ENCODE assay signal across 1 cellular context in the genomic region with DNA sequence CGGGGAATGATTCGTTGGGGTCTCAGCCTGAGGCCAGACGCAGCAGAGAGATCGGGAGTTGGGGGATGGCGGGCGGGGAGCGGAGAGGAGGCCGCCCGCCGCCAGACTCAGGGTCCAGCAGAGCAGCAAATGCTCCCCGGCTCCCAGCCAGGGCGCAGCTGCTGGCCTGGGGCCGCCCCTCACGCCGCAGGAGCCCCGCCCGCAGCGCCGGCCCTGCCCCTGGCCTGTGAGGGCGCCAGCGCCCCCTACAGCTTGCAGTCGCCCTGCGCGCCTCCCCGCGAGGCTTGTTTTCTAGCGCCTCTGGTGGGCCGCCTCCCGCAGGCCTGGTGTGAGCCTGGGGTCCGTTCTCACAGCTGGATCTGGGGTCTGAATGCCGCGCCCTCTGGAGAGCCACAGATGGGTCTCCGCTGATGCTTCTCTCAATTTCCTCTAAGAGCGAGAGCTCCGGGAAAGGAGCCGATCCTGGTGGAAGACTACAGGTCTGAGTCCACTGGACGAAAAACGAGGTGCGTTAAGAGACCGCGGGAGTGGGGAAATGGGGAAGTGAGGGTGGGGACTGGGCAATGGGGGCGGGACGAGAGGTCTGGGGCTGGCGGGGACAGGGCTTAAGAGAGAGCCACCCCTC.
TF ChIP-seq lines count a peak whose summit lies in the region.

No MANE protein-coding gene starts in this region.

TF ChIP-seq in K562, 482 proteins besides CTCF, POLR2A, EP300 and RAD21 (continued from another document and continues in another):
- peak; percentile 59 for TF ChIP-seq JUND (IDR thresholded peaks at IDR 0.05; ENCODE audit: borderline replicate concordance, low read depth, low read length)
- peak; percentile 7; the same call in 1 of the 3 replicates for TF ChIP-seq JUND (tag; IDR thresholded peaks at IDR 0.05; ENCODE audit: borderline replicate concordance, low read depth, low read length)
- TF ChIP-seq THAP12 (CRISPR knock-in tag; IDR thresholded peaks at IDR 0.05): peak; percentile 94
- TF ChIP-seq, protein P1, sequence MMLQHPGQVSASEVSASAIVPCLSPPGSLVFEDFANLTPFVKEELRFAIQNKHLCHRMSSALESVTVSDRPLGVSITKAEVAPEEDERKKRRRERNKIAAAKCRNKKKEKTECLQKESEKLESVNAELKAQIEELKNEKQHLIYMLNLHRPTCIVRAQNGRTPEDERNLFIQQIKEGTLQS (IDR thresholded peaks at IDR 0.05): no peak
- TF ChIP-seq, protein P1 (CRISPR knock-in tag; conservative IDR thresholded peaks at IDR 0.05): peak; percentile 56; the same call in 1 of the 2 replicates
- 0 out of 2 replicates have a peak, but pooled peaks have one; percentile 7 for TF ChIP-seq ELF4 (CRISPR knock-in tag; IDR thresholded peaks at IDR 0.05)
- TF ChIP-seq FOXO4 (CRISPR knock-in tag; IDR thresholded peaks at IDR 0.05): 0 out of 2 replicates have a peak, but pooled peaks have one; percentile 81
- TF ChIP-seq GABPA (tag; conservative IDR thresholded peaks at IDR 0.05; ENCODE audit: low read depth): peak; percentile 22; the same call in 1 of the 2 replicates
- no peak for TF ChIP-seq ZNF354B (CRISPR knock-in tag; IDR thresholded peaks at IDR 0.05)
- TF ChIP-seq, protein P2, sequence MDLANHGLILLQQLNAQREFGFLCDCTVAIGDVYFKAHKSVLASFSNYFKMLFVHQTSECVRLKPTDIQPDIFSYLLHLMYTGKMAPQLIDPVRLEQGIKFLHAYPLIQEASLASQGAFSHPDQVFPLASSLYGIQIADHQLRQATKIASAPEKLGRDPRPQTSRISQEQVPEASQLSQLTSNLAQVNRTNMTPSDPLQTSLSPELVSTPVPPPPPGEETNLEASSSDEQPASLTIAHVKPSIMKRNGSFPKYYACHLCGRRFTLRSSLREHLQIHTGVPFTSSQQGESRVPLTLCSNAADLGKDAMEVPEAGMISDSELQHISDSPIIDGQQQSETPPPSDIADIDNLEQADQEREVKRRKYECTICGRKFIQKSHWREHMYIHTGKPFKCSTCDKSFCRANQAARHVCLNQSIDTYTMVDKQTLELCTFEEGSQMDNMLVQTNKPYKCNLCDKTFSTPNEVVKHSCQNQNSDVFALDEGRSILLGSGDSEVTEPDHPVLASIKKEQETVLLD (IDR thresholded peaks at IDR 0.05): peak; percentile 85; the same call in 1 of the 2 replicates
- TF ChIP-seq NFXL1 (CRISPR knock-in tag; IDR thresholded peaks at IDR 0.05): 0 out of 2 replicates have a peak, but pooled peaks have one; percentile 11
- peak; percentile 88 for TF ChIP-seq KDM5B (IDR thresholded peaks at IDR 0.05; ENCODE audit: insufficient replicate concordance, low read depth, low read length)
- TF ChIP-seq RHOXF2B (CRISPR knock-in tag; conservative IDR thresholded peaks at IDR 0.05): no peak
- TF ChIP-seq, protein P3, sequence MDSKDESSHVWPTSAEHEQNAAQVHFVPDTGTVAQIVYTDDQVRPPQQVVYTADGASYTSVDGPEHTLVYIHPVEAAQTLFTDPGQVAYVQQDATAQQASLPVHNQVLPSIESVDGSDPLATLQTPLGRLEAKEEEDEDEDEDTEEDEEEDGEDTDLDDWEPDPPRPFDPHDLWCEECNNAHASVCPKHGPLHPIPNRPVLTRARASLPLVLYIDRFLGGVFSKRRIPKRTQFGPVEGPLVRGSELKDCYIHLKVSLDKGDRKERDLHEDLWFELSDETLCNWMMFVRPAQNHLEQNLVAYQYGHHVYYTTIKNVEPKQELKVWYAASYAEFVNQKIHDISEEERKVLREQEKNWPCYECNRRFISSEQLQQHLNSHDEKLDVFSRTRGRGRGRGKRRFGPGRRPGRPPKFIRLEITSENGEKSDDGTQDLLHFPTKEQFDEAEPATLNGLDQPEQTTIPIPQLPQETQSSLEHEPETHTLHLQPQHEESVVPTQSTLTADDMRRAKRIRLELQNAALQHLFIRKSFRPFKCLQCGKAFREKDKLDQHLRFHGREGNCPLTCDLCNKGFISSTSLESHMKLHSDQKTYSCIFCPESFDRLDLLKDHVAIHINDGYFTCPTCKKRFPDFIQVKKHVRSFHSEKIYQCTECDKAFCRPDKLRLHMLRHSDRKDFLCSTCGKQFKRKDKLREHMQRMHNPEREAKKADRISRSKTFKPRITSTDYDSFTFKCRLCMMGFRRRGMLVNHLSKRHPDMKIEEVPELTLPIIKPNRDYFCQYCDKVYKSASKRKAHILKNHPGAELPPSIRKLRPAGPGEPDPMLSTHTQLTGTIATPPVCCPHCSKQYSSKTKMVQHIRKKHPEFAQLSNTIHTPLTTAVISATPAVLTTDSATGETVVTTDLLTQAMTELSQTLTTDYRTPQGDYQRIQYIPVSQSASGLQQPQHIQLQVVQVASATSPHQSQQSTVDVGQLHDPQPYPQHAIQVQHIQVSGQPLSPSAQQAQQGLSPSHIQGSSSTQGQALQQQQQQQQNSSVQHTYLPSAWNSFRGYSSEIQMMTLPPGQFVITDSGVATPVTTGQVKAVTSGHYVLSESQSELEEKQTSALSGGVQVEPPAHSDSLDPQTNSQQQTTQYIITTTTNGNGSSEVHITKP (IDR thresholded peaks at IDR 0.05; ENCODE audit: partially characterized antibody): peak; percentile 4
- no peak for TF ChIP-seq ZNF655 (CRISPR knock-in tag; IDR thresholded peaks at IDR 0.05)
- TF ChIP-seq NCOA6 (IDR thresholded peaks at IDR 0.05): no peak
- peak; percentile 52; the same call in 1 of the 2 replicates for TF ChIP-seq ZBTB9 (CRISPR knock-in tag; IDR thresholded peaks at IDR 0.05)
- TF ChIP-seq ZNF384 (IDR thresholded peaks at IDR 0.05; ENCODE audit: low read depth, low read length): peak; percentile 62; the same call in 1 of the 2 replicates
- no peak for TF ChIP-seq GTF2A2 (tag; IDR thresholded peaks at IDR 0.05)
- TF ChIP-seq AFF1 (IDR thresholded peaks at IDR 0.05; ENCODE audit: low read depth in 1 of 2, partially characterized antibody in 2 of 2): peak; percentile 23 to 76
- no peak for TF ChIP-seq CBFB (CRISPR knock-in tag; IDR thresholded peaks at IDR 0.05)
- peak; percentile 47 for TF ChIP-seq NCOR1 (IDR thresholded peaks at IDR 0.05)
- peak; percentile 41 for TF ChIP-seq MEIS2 (IDR thresholded peaks at IDR 0.05; ENCODE audit: partially characterized antibody)
- TF ChIP-seq DMBX1 (CRISPR knock-in tag; IDR thresholded peaks at IDR 0.05; ENCODE audit: borderline replicate concordance): no peak
- TF ChIP-seq ZNF12 (CRISPR knock-in tag; IDR thresholded peaks at IDR 0.05): no peak
- TF ChIP-seq RBM17 (IDR thresholded peaks at IDR 0.05; ENCODE audit: borderline replicate concordance, low read depth, low read length): no peak
- TF ChIP-seq HCFC1 (IDR thresholded peaks at IDR 0.05; ENCODE audit: low read depth, low read length): peak; percentile 63
- TF ChIP-seq C11orf30 (IDR thresholded peaks at IDR 0.05; ENCODE audit: low read depth): no peak
- no peak for TF ChIP-seq PHTF2 (CRISPR knock-in tag; IDR thresholded peaks at IDR 0.05)
- TF ChIP-seq, protein P4, sequence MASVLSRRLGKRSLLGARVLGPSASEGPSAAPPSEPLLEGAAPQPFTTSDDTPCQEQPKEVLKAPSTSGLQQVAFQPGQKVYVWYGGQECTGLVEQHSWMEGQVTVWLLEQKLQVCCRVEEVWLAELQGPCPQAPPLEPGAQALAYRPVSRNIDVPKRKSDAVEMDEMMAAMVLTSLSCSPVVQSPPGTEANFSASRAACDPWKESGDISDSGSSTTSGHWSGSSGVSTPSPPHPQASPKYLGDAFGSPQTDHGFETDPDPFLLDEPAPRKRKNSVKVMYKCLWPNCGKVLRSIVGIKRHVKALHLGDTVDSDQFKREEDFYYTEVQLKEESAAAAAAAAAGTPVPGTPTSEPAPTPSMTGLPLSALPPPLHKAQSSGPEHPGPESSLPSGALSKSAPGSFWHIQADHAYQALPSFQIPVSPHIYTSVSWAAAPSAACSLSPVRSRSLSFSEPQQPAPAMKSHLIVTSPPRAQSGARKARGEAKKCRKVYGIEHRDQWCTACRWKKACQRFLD (CRISPR knock-in tag; IDR thresholded peaks at IDR 0.05): 0 out of 2 replicates have a peak, but pooled peaks have one; percentile 23
- peak; percentile 97 for TF ChIP-seq GATAD2B (IDR thresholded peaks at IDR 0.05; ENCODE audit: borderline replicate concordance)
- TF ChIP-seq GATA2 (CRISPR knock-in tag; IDR thresholded peaks at IDR 0.05): no peak
- no peak; the same call in 1 of the 2 replicates for TF ChIP-seq ZNF431 (CRISPR knock-in tag; IDR thresholded peaks at IDR 0.05)
- no peak for TF ChIP-seq CBX2 (IDR thresholded peaks at IDR 0.05; ENCODE audit: insufficient read depth, low read length, poor library complexity, severe bottlenecking)
- no peak for TF ChIP-seq ZNF444 (CRISPR knock-in tag; IDR thresholded peaks at IDR 0.05)
- TF ChIP-seq NCOA2 (IDR thresholded peaks at IDR 0.05; ENCODE audit: partially characterized antibody in 2 of 2): no peak
